In the genomic region with DNA sequence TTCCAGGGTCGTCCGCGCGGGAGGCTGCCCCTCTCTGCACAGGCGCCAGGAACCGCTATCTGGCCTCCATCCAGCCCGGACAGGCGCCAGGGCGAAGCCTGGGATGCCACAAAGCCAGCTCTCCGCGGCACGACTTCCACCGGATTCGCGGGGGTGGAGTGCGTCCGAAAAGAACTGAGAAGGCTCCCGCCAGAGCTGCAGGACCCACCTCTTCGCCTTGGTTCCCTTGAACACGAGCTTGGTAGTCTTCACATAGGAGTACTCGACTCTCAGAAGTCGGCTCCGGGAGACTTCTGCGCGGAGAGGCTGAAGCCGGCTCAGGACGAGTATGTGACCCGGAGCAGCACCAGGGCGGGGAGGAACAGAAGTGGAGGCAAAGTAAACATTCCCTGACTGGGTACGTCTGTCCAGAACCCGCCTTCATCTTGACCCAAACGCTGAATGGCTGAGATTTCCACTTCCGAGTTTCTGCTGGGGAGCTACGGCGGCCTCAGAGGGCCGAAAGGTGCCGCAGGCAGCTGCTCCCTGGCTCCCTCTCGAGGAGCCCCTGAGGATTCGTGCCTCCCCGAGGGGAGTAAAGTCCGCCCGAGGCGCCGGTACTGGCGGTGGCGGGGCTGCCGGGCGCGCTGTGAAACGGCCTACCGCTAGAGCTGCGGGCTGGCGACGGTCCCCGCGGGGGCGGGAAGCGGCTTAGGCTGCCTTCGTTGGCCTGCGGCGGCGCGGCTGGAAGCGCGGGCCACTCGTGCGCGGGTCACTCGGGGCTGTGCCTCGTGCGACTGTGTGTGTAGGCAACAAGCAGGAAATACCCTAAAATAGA, we compare ENCODE assay signal across 1 cellular context.
TF ChIP-seq lines count a peak whose summit lies in the region.
"Not testable (repeated sequence)": the region's sequence is repeated elsewhere in the genome, so short reads cannot be mapped to it uniquely, and the experiment has no call there.

No MANE protein-coding gene starts in this region.

TF ChIP-seq in HepG2, 621 proteins besides CTCF, POLR2A, EP300 and RAD21 (continued from another document):
- TF ChIP-seq, protein P1, sequence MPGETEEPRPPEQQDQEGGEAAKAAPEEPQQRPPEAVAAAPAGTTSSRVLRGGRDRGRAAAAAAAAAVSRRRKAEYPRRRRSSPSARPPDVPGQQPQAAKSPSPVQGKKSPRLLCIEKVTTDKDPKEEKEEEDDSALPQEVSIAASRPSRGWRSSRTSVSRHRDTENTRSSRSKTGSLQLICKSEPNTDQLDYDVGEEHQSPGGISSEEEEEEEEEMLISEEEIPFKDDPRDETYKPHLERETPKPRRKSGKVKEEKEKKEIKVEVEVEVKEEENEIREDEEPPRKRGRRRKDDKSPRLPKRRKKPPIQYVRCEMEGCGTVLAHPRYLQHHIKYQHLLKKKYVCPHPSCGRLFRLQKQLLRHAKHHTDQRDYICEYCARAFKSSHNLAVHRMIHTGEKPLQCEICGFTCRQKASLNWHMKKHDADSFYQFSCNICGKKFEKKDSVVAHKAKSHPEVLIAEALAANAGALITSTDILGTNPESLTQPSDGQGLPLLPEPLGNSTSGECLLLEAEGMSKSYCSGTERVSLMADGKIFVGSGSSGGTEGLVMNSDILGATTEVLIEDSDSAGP (CRISPR knock-in tag; IDR thresholded peaks at IDR 0.05; ENCODE audit: borderline replicate concordance), result peak; percentile 97
- TF ChIP-seq TAF1 (CRISPR knock-in tag; IDR thresholded peaks at IDR 0.05) (peak; percentile 97), SNAI1 (CRISPR knock-in tag; IDR thresholded peaks at IDR 0.05; ENCODE audit: borderline replicate concordance) (peak; percentile 93), SIX1 (CRISPR knock-in tag; IDR thresholded peaks at IDR 0.05; ENCODE audit: borderline replicate concordance) (0 out of 2 replicates have a peak, but pooled peaks have one; percentile 33), ZFP41 (CRISPR knock-in tag; IDR thresholded peaks at IDR 0.05; ENCODE audit: borderline replicate concordance) (peak; percentile 71; the same call in 1 of the 2 replicates), ZNF343 (CRISPR knock-in tag; IDR thresholded peaks at IDR 0.05) (peak; percentile 94), ZNF891 (CRISPR knock-in tag; IDR thresholded peaks at IDR 0.05) (peak; percentile 93), YEATS4 (CRISPR knock-in tag; IDR thresholded peaks at IDR 0.05; ENCODE audit: borderline replicate concordance) (peak; percentile 93), ZSCAN21 (CRISPR knock-in tag; IDR thresholded peaks at IDR 0.05; ENCODE audit: borderline replicate concordance) (peak; percentile 75; the same call in 1 of the 2 replicates), ZFP90 (CRISPR knock-in tag; IDR thresholded peaks at IDR 0.05; ENCODE audit: borderline replicate concordance) (peak; percentile 56; the same call in 1 of the 2 replicates), ZNF317 (CRISPR knock-in tag; IDR thresholded peaks at IDR 0.05) (peak; percentile 86), FIP1L1 (IDR thresholded peaks at IDR 0.05; ENCODE audit: borderline replicate concordance, insufficient read depth, low read depth, low read length) (0 out of 2 replicates have a peak, but pooled peaks have one; percentile 81), ZNF547 (CRISPR knock-in tag; IDR thresholded peaks at IDR 0.05) (peak; percentile 84; the same call in 1 of the 2 replicates), NONO (CRISPR knock-in tag; conservative IDR thresholded peaks at IDR 0.05) (peak; percentile 93), HNRNPLL (IDR thresholded peaks at IDR 0.05; ENCODE audit: low read depth, low read length, poor library complexity, severe bottlenecking) (peak; percentile 97), TBX3 (IDR thresholded peaks at IDR 0.05; ENCODE audit: borderline replicate concordance) (peak; percentile 77), NKX3-1 (CRISPR knock-in tag; IDR thresholded peaks at IDR 0.05) (peak; percentile 85; the same call in 1 of the 2 replicates), THAP11 (CRISPR knock-in tag; IDR thresholded peaks at IDR 0.05) (peak; percentile 96), ZFAT (CRISPR knock-in tag; conservative IDR thresholded peaks at IDR 0.05) (0 out of 2 replicates have a peak, but pooled peaks have one; percentile 30), MED1 (CRISPR knock-in tag; IDR thresholded peaks at IDR 0.05) (peak; percentile 88), TBL1XR1 (IDR thresholded peaks at IDR 0.05; ENCODE audit: borderline replicate concordance, low read length, partially characterized antibody) (peak; percentile 86), MXD4 (CRISPR knock-in tag; IDR thresholded peaks at IDR 0.05) (peak; percentile 85; the same call in 1 of the 2 replicates), ZNF264 (CRISPR knock-in tag; IDR thresholded peaks at IDR 0.05) (peak; percentile 86; the same call in 1 of the 2 replicates), RBFOX2 (IDR thresholded peaks at IDR 0.05; ENCODE audit: low read depth, low read length) (peak; percentile 87), ZNF205 (CRISPR knock-in tag; IDR thresholded peaks at IDR 0.05) (peak; percentile 62), MIER2 (CRISPR knock-in tag; IDR thresholded peaks at IDR 0.05) (peak; percentile 70; the same call in 1 of the 2 replicates), TMF1 (CRISPR knock-in tag; IDR thresholded peaks at IDR 0.05; ENCODE audit: low read depth) (peak; percentile 37; the same call in 1 of the 2 replicates), MAZ (IDR thresholded peaks at IDR 0.05; ENCODE audit: borderline replicate concordance, low read depth, low read length) (peak; percentile 93), MAZ (CRISPR knock-in tag; IDR thresholded peaks at IDR 0.05; ENCODE audit: low read depth) (peak; percentile 92), NR2C2 (CRISPR knock-in tag; IDR thresholded peaks at IDR 0.05; ENCODE audit: borderline replicate concordance) (peak; percentile 98), CEBPG (CRISPR knock-in tag; IDR thresholded peaks at IDR 0.05) (0 out of 2 replicates have a peak, but pooled peaks have one; percentile 25), KDM3A (CRISPR knock-in tag; IDR thresholded peaks at IDR 0.05; ENCODE audit: low read depth) (peak; percentile 98), PAX8 (CRISPR knock-in tag; IDR thresholded peaks at IDR 0.05; ENCODE audit: borderline replicate concordance) (peak; percentile 71; the same call in 1 of the 2 replicates), ZMYM2 (CRISPR knock-in tag; IDR thresholded peaks at IDR 0.05) (peak; percentile 91), NCOR1 (IDR thresholded peaks at IDR 0.05; ENCODE audit: borderline replicate concordance, low read length) (peak; percentile 63), SRY (CRISPR knock-in tag; IDR thresholded peaks at IDR 0.05) (peak; percentile 94)
- TF ChIP-seq, protein P2, sequence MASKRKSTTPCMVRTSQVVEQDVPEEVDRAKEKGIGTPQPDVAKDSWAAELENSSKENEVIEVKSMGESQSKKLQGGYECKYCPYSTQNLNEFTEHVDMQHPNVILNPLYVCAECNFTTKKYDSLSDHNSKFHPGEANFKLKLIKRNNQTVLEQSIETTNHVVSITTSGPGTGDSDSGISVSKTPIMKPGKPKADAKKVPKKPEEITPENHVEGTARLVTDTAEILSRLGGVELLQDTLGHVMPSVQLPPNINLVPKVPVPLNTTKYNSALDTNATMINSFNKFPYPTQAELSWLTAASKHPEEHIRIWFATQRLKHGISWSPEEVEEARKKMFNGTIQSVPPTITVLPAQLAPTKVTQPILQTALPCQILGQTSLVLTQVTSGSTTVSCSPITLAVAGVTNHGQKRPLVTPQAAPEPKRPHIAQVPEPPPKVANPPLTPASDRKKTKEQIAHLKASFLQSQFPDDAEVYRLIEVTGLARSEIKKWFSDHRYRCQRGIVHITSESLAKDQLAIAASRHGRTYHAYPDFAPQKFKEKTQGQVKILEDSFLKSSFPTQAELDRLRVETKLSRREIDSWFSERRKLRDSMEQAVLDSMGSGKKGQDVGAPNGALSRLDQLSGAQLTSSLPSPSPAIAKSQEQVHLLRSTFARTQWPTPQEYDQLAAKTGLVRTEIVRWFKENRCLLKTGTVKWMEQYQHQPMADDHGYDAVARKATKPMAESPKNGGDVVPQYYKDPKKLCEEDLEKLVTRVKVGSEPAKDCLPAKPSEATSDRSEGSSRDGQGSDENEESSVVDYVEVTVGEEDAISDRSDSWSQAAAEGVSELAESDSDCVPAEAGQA (IDR thresholded peaks at IDR 0.05; ENCODE audit: low read depth), result peak; percentile 42; the same call in 1 of the 2 replicates
- TF ChIP-seq, protein P2 (CRISPR knock-in tag; IDR thresholded peaks at IDR 0.05; ENCODE audit: borderline replicate concordance), result 0 out of 2 replicates have a peak, but pooled peaks have one; percentile 12
- not testable (repeated sequence) for TF ChIP-seq NONO (IDR thresholded peaks at IDR 0.05)
- TF ChIP-seq, protein P3, sequence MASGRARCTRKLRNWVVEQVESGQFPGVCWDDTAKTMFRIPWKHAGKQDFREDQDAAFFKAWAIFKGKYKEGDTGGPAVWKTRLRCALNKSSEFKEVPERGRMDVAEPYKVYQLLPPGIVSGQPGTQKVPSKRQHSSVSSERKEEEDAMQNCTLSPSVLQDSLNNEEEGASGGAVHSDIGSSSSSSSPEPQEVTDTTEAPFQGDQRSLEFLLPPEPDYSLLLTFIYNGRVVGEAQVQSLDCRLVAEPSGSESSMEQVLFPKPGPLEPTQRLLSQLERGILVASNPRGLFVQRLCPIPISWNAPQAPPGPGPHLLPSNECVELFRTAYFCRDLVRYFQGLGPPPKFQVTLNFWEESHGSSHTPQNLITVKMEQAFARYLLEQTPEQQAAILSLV (CRISPR knock-in tag; IDR thresholded peaks at IDR 0.05; ENCODE audit: borderline replicate concordance), result peak; percentile 86
- TF ChIP-seq, protein P4, sequence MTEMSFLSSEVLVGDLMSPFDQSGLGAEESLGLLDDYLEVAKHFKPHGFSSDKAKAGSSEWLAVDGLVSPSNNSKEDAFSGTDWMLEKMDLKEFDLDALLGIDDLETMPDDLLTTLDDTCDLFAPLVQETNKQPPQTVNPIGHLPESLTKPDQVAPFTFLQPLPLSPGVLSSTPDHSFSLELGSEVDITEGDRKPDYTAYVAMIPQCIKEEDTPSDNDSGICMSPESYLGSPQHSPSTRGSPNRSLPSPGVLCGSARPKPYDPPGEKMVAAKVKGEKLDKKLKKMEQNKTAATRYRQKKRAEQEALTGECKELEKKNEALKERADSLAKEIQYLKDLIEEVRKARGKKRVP (CRISPR knock-in tag; IDR thresholded peaks at IDR 0.05), result peak in 1 of 2 experiments; percentile 42; a peak in 2 of 4 replicates
- TF ChIP-seq, protein P5, sequence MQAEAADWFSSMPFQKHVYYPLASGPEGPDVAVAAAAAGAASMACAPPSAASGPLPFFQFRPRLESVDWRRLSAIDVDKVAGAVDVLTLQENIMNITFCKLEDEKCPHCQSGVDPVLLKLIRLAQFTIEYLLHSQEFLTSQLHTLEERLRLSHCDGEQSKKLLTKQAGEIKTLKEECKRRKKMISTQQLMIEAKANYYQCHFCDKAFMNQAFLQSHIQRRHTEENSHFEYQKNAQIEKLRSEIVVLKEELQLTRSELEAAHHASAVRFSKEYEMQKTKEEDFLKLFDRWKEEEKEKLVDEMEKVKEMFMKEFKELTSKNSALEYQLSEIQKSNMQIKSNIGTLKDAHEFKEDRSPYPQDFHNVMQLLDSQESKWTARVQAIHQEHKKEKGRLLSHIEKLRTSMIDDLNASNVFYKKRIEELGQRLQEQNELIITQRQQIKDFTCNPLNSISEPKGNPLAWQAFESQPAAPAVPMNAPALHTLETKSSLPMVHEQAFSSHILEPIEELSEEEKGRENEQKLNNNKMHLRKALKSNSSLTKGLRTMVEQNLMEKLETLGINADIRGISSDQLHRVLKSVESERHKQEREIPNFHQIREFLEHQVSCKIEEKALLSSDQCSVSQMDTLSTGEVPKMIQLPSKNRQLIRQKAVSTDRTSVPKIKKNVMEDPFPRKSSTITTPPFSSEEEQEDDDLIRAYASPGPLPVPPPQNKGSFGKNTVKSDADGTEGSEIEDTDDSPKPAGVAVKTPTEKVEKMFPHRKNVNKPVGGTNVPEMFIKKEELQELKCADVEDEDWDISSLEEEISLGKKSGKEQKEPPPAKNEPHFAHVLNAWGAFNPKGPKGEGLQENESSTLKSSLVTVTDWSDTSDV (CRISPR knock-in tag; IDR thresholded peaks at IDR 0.05), result peak; percentile 98
- TF ChIP-seq, protein P6, sequence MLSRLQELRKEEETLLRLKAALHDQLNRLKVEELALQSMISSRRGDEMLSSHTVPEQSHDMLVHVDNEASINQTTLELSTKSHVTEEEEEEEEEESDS (CRISPR knock-in tag; IDR thresholded peaks at IDR 0.05; ENCODE audit: borderline replicate concordance), result peak; percentile 75; the same call in 1 of the 2 replicates
